ENCODE assay signal across 14 cellular contexts in the genomic region with DNA sequence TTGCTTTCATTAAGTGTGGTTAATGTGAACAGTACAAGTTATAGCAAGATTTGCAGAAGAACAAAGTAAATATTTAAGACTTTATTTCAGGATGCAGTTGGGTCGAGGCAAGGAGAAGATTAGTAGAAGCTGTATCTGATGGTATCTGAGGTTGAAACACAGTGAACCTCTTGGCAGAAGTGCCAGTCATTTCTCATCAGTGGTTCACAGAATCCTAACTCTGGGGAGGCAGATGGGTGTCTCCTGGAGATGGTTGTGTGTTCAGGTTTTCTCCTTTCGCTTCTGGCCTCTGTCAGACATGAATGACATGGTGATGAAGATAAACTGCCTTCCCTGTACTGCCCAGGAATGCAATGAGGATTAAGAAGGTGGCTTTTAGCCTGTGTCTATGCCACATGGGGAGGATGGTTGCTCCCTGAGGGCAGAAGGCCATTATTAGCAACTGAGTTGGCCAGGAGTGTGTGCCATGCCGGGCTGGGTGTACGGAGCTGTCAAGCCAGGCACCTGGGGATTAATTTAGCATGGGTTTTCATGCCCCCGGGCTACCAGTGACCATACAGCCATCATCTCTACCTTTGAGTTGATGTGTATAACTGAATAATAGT. TPM values are rescaled to one million over a fixed set of nuclear protein-coding genes. Genes with fewer than 3 reads are reported as not detected.
DNase-seq lines count a peak whose midpoint lies in the region; ATAC-seq and TF ChIP-seq lines count a peak whose summit lies in the region.
"Had no signal": no experiment of that assay in that cellular context is flagged by ENCODE, and none has a peak within 500 bp of the region (broad histone marks: within the 10 kb centered on the region; RNA-seq: fewer than 3 reads in every experiment).

No MANE protein-coding gene starts in this region.

- no peaks in the 10 kb centered on the region for H3K9me2 ChIP-seq in SU-DHL-6 (replicated peaks; ENCODE audit: insufficient read depth, low read length)

- no peaks in the 10 kb centered on the region for H3F3A ChIP-seq in SU-DHL-6 (ENCODE audit: insufficient read depth)

- no peaks in the 10 kb centered on the region for H4K20me1 ChIP-seq in SU-DHL-6 (ENCODE audit: low read depth, low read length)

- intact Hi-C loops in right cardiac atrium (cut with DNase I) = no loop called here

- H3K4me3 Mint-ChIP-seq in stimulated activated naive CD8-positive, alpha-beta T cell treated with anti-CD3 and anti-CD28 coated beads, Interleukin-15, Interleukin-2, amounts not matched to agents 100 ng/mL and 50 ng/mL, for 24 hours = peak overlapping the region; percentile 32

- H3K9me3 ChIP-seq in SU-DHL-6 (ENCODE audit: insufficient read depth, low read length) (no peaks in the 10 kb centered on the region), right cardiac atrium (ENCODE audit: control insufficient read depth, low read length) (no peaks in the 10 kb centered on the region)
- H3K9me3 ChIP-seq: transverse colon had no signal

- no peak overlapping the region for H2AFZ ChIP-seq in SU-DHL-6 (ENCODE audit: low read depth, low read length, severe bottlenecking)

- peak overlapping the region; percentile 34 for H3K4me2 ChIP-seq in SU-DHL-6 (ENCODE audit: low read depth, low read length, poor library complexity, severe bottlenecking)

- ATAC-seq in stimulated activated naive CD8-positive, alpha-beta T cell treated with anti-CD3 and anti-CD28 coated beads, Interleukin-15, Interleukin-2, amounts not matched to agents 100 U/mL and 50 U/mL, for 24 hours = no peak
- ATAC-seq in right cardiac atrium (no peak), GM21723 (IDR thresholded peaks at IDR 0.05; ENCODE audit: unreplicated experiment) (no peak), HG03432 (IDR thresholded peaks at IDR 0.05; ENCODE audit: unreplicated experiment) (no peak), GM18870 (IDR thresholded peaks at IDR 0.05; ENCODE audit: unreplicated experiment) (no peak), GM19351 (IDR thresholded peaks at IDR 0.05; ENCODE audit: unreplicated experiment) (no peak)

- no peak overlapping the region for H3K4me3 ChIP-seq in SU-DHL-6 (ENCODE audit: insufficient read depth, low read length, poor library complexity, severe bottlenecking)
- no peak overlapping the region for H3K4me3 ChIP-seq in right cardiac atrium (ENCODE audit: low read length)
- H3K4me3 ChIP-seq: transverse colon had no signal

- H3K9ac ChIP-seq in SU-DHL-6 (ENCODE audit: low read length) = 0 out of 2 replicates have a peak overlapping the region, but pooled peaks have one; percentile 7

- H3K9me3 Mint-ChIP-seq in stimulated activated naive CD8-positive, alpha-beta T cell treated with anti-CD3 and anti-CD28 coated beads, Interleukin-15, Interleukin-2, amounts not matched to agents 100 ng/mL and 50 ng/mL, for 24 hours = peaks cover 3% of the 10 kb centered on the region

- peaks cover 20% of the 10 kb centered on the region for H3K36me3 Mint-ChIP-seq in stimulated activated naive CD8-positive, alpha-beta T cell treated with anti-CD3 and anti-CD28 coated beads, Interleukin-15, Interleukin-2, amounts not matched to agents 100 ng/mL and 50 ng/mL, for 24 hours (ENCODE audit: low read depth)

- H3K27me3 ChIP-seq in SU-DHL-6 (ENCODE audit: low read length) (no peaks in the 10 kb centered on the region), right cardiac atrium (ENCODE audit: control insufficient read depth, insufficient read depth) (no peaks in the 10 kb centered on the region)
- H3K27me3 ChIP-seq: transverse colon had no signal

- TF ChIP-seq CTCF in SU-DHL-6 (IDR thresholded peaks at IDR 0.05; ENCODE audit: insufficient read depth, low read length, poor library complexity, severe bottlenecking) = no peak

- peaks cover 5% of the 10 kb centered on the region for H3K4me1 ChIP-seq in right cardiac atrium (ENCODE audit: control insufficient read depth, insufficient read depth, low read length)

- peaks cover 59% of the 10 kb centered on the region for H3K4me1 Mint-ChIP-seq in stimulated activated naive CD8-positive, alpha-beta T cell treated with anti-CD3 and anti-CD28 coated beads, Interleukin-15, Interleukin-2, amounts not matched to agents 100 ng/mL and 50 ng/mL, for 24 hours (ENCODE audit: low read depth)

- 68% methylated on average over 5 of the region's 5 CpGs for WGBS in right cardiac atrium

- no peaks in the 10 kb centered on the region for H3K79me2 ChIP-seq in SU-DHL-6 (ENCODE audit: insufficient read depth, low read length)

- H3K27me3 Mint-ChIP-seq in stimulated activated naive CD8-positive, alpha-beta T cell treated with anti-CD3 and anti-CD28 coated beads, Interleukin-15, Interleukin-2, amounts not matched to agents 100 ng/mL and 50 ng/mL, for 24 hours = no peaks in the 10 kb centered on the region

- H3K27ac ChIP-seq in SU-DHL-6 (ENCODE audit: low read depth, low read length) = no peak overlapping the region
- peak overlapping the region; percentile 19 for H3K27ac ChIP-seq in right cardiac atrium (ENCODE audit: low read length)
- H3K27ac ChIP-seq: transverse colon had no signal

- DNase-seq in stimulated activated naive CD8-positive, alpha-beta T cell treated with anti-CD3 and anti-CD28 coated beads, Interleukin-15, Interleukin-2, amounts not matched to agents 100 U/mL and 50 U/mL, for 24 hours = no peak
- DNase-seq in right cardiac atrium = no peak
- DNase-seq: activated CD4-positive, CD25-positive, alpha-beta regulatory T cell treated with anti-CD3 and anti-CD28 coated beads, Interleukin-2, amount 50 U/mL, for 72 hours; activated effector memory CD4-positive, alpha-beta T cell treated with Interleukin-2 at 50 U/mL for 16 hours; DMS53; NCI-H345; posterior cingulate gyrus; transverse colon had no signal

- no peaks in the 10 kb centered on the region; the same call in 1 of the 2 replicates for H3K36me3 ChIP-seq in SU-DHL-6 (ENCODE audit: low read length)
- H3K36me3 ChIP-seq: transverse colon had no signal

- peak overlapping the region; percentile 94 for H3K27ac Mint-ChIP-seq in stimulated activated naive CD8-positive, alpha-beta T cell treated with anti-CD3 and anti-CD28 coated beads, Interleukin-15, Interleukin-2, amounts not matched to agents 100 ng/mL and 50 ng/mL, for 24 hours

RNA-seq across cellular contexts. Expression of a gene that starts 28.0 kb away (rescaled TPM):
- 100 to 1,000 TPM; 112 to 156 (median 134) TPM for total RNA-seq in right cardiac atrium
- polyA plus RNA-seq in right cardiac atrium = 29.0 TPM
